In the genomic region with DNA sequence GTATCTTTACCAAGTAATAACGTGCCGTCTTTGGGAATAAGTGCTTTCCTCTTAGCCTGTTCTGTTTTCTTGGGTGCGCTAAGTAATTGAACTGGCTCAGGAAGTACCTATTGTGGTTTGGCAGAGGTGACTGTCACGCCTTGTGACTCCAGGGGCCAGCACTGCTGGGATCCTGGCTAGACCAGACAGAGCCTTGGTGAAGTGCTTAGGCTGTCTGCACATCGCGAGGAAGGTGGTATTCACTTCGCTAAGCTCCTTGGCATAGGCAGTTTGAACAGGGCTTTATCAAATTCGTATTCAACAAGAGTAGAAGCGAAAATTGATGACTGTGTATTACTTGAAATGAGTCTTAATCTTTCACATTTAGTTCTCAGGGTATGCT, we compare ENCODE assay signal across 8 cellular contexts. TPM values are rescaled to one million over a fixed set of nuclear protein-coding genes. Genes with fewer than 3 reads are reported as not detected.
A peak's percentile ranks its signal among the peaks of the same experiment; 100 is the strongest.
DNase-seq lines count a peak whose midpoint lies in the region; ATAC-seq and TF ChIP-seq lines count a peak whose summit lies in the region.

No MANE protein-coding gene starts in this region.

- TF ChIP-seq EP300 in upper lobe of left lung (IDR thresholded peaks at IDR 0.05), result no peak

- ATAC-seq in GM21825 (IDR thresholded peaks at IDR 0.05; ENCODE audit: unreplicated experiment), result peak; percentile 53
- ATAC-seq in Panc1, result peak; percentile 84
- ATAC-seq in esophagus mucosa, result peak; percentile 47
- peak in 1 of 2 donors; percentile 57 for ATAC-seq in upper lobe of left lung (ENCODE audit: low FRiP score in 2 of 2)

- intact Hi-C loops in Panc1 (cut with micrococcal nuclease; ENCODE audit: unreplicated experiment), result no loop called here

- H3K4me1 ChIP-seq in Panc1 (ENCODE audit: control insufficient read depth, insufficient read depth, low read length) (peaks cover 13% of the 10 kb centered on the region), upper lobe of left lung (peaks cover 8 to 28% (median 11%) of the 10 kb centered on the region in 4 donors)

- H3K27ac ChIP-seq in Panc1 (ENCODE audit: low read length) (peak overlapping the region; percentile 5; the same call in 1 of the 2 replicates), upper lobe of left lung (peak overlapping the region; percentile 38 to 84 (median 63))

- WGBS in upper lobe of left lung, 2 donors, result 27 to 40% methylated on average over 7 to 9 of the region's 9 CpGs

- in situ Hi-C loops in Panc1 (cut with HindIII; ENCODE audit: low pct_unique_long_range_greater_than_20kb, low sequenced_read_pairs), result no loop called here

- BruUV-seq in Panc1 (replicated peaks; lab: Mats Ljungman, UMichigan), result no TSS peak

- POLR2A ChIA-PET in Panc1 (lab: Charles Lee), result no interaction called here

- CTCF ChIA-PET in Panc1 (lab: Charles Lee), result no interaction called here

- TF ChIP-seq POLR2A in upper lobe of left lung (IDR thresholded peaks at IDR 0.05), result peak in 1 of 4 donors; percentile 21

- no peak for TF ChIP-seq CTCF in Panc1 (IDR thresholded peaks at IDR 0.05)
- TF ChIP-seq CTCF in upper lobe of left lung (IDR thresholded peaks at IDR 0.05), result no peak

- H3K27me3 ChIP-seq in Panc1 (ENCODE audit: control insufficient read depth, insufficient read depth, low read length), result no peaks in the 10 kb centered on the region; the same call in 1 of the 2 replicates
- H3K27me3 ChIP-seq in upper lobe of left lung, result no peaks in the 10 kb centered on the region

- H3K4me3 ChIP-seq in GM08714 (ENCODE audit: low read length) (peak overlapping the region; percentile 67; the same call in 1 of the 2 replicates), Panc1 (ENCODE audit: low read depth in 2 of 2, low read length in 2 of 2) (peak overlapping the region; percentile 1 to 28; a peak in 3 of 4 replicates), upper lobe of left lung (peak overlapping the region in 3 of 4 donors; percentile 24 to 45 (median 44))

- H3K9me3 ChIP-seq in Panc1 (ENCODE audit: control insufficient read depth, insufficient read depth, low read depth, low read length) (no peaks in the 10 kb centered on the region), upper lobe of left lung (no peaks in the 10 kb centered on the region)

- H3K36me3 ChIP-seq in Panc1 (ENCODE audit: control insufficient read depth, insufficient read depth, low read length), result no peaks in the 10 kb centered on the region
- peaks cover 5 to 42% (median 23%) of the 10 kb centered on the region in 4 donors for H3K36me3 ChIP-seq in upper lobe of left lung

- DNase-seq in Panc1 (ENCODE audit: low read depth, low spot score), result no peak
- DNase-seq in upper lobe of left lung, result peak in 1 of 2 donors; percentile 67
- DNase-seq in NCI-H2196 (lab: John Stamatoyannopoulos, UW; ENCODE audit: unreplicated experiment), result no peak
- no peak for DNase-seq in hypothalamus (lab: John Stamatoyannopoulos, UW)
- DNase-seq in superior temporal gyrus (ENCODE audit: extremely low spot score), result no peak

RNA-seq across cellular contexts. Expression of gene PRDM1, which starts 17.6 kb away (rescaled TPM):
- total RNA-seq in Panc1 (2021; ENCODE audit: unreplicated experiment), result 2.6 TPM
- 1.9 TPM for polyA plus RNA-seq in Panc1 (2012; ENCODE audit: insufficient read length)
- 94.1 TPM for total RNA-seq in esophagus mucosa
- 10 to 100 TPM in 5 of 6 donors, 1 to 10 TPM in 1; 6.2 to 32.2 (median 12.9) TPM for total RNA-seq in upper lobe of left lung

Comparison
In these comparisons a context has a peak if more than half of its experiments do, and no peak if none do; other contexts are left out.
1. H3K4me3 ChIP-seq: peak in every context shown above with its lines; median percentile 67 in GM08714; 44 in upper lobe of left lung; 14 in Panc1.